Comparison of ENCODE assay signal across 1 cellular context in the genomic region with DNA sequence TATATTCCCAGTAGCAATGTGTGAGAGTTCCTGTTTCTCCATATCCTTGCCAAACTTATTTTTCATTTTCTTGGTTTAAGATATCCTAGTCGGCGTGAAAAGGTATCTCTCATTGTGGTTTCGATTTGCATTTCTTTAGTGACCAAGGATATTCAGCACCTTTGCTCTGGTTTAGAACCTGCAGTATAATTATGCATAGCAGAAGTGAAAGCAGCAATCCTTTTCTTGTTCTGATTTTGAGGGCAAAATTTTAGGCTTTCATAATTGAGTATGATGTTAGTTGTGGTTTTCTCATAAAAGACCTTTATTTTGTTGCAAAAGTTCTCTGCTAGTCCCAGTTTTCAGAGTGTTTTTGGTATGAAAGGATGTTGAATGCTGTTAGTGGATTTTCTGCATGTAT.
TF ChIP-seq lines count a peak whose summit lies in the region.

No MANE protein-coding gene starts in this region.

TF ChIP-seq in GM12878, 131 proteins besides CTCF, POLR2A, EP300 and RAD21 (continued from another document and continues in another):
- TF ChIP-seq RELB (IDR thresholded peaks at IDR 0.05; ENCODE audit: low read depth), result peak; percentile 83
- TF ChIP-seq ZBTB11 (CRISPR knock-in tag; IDR thresholded peaks at IDR 0.05), result no peak
- TF ChIP-seq RCOR1 (conservative IDR thresholded peaks at IDR 0.05; ENCODE audit: low read depth, low read length), result peak; percentile 92
- TF ChIP-seq KDM1A (IDR thresholded peaks at IDR 0.05; ENCODE audit: borderline replicate concordance), result no peak
- TF ChIP-seq CREB1 (IDR thresholded peaks at IDR 0.05; ENCODE audit: low read depth), result 0 out of 2 replicates have a peak, but pooled peaks have one; percentile 39
- no peak for TF ChIP-seq RAD51 (IDR thresholded peaks at IDR 0.05)
- TF ChIP-seq SREBF1 (IDR thresholded peaks at IDR 0.05; ENCODE audit: low read length), result no peak
- peak; percentile 97; the same call in 2 of the 3 replicates for TF ChIP-seq POU2F2 (IDR thresholded peaks at IDR 0.05; ENCODE audit: borderline replicate concordance, low read depth, low read length)
- TF ChIP-seq MTA3 (IDR thresholded peaks at IDR 0.05; ENCODE audit: borderline replicate concordance, low read length), result peak; percentile 68; the same call in 1 of the 2 replicates
- TF ChIP-seq SPI1 (IDR thresholded peaks at IDR 0.05; ENCODE audit: borderline replicate concordance, insufficient read depth, low read depth, low read length), result peak; percentile 93
- TF ChIP-seq ZNF207 (IDR thresholded peaks at IDR 0.05; ENCODE audit: borderline replicate concordance), result no peak
- no peak for TF ChIP-seq RBBP5 (conservative IDR thresholded peaks at IDR 0.05)
- no peak for TF ChIP-seq SMARCA5 (IDR thresholded peaks at IDR 0.05)
- TF ChIP-seq ATF7 (IDR thresholded peaks at IDR 0.05; ENCODE audit: low read depth), result peak; percentile 86
- TF ChIP-seq ASH2L (IDR thresholded peaks at IDR 0.05; ENCODE audit: borderline replicate concordance, low read depth), result no peak
- no peak for TF ChIP-seq POLR2AphosphoS5 (IDR thresholded peaks at IDR 0.05; ENCODE audit: low read length)
- no peak for TF ChIP-seq ZNF384 (IDR thresholded peaks at IDR 0.05; ENCODE audit: borderline replicate concordance, low read depth, low read length)
- peak; percentile 55 for TF ChIP-seq GABPA (IDR thresholded peaks at IDR 0.05; ENCODE audit: low read depth)
- no peak for TF ChIP-seq TARDBP (IDR thresholded peaks at IDR 0.05; ENCODE audit: borderline replicate concordance)
- TF ChIP-seq, protein P1, sequence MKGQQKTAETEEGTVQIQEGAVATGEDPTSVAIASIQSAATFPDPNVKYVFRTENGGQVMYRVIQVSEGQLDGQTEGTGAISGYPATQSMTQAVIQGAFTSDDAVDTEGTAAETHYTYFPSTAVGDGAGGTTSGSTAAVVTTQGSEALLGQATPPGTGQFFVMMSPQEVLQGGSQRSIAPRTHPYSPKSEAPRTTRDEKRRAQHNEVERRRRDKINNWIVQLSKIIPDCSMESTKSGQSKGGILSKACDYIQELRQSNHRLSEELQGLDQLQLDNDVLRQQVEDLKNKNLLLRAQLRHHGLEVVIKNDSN (IDR thresholded peaks at IDR 0.05; ENCODE audit: borderline replicate concordance, extremely low read length, insufficient read depth, low read depth, low read length), result no peak
- TF ChIP-seq, protein P2, sequence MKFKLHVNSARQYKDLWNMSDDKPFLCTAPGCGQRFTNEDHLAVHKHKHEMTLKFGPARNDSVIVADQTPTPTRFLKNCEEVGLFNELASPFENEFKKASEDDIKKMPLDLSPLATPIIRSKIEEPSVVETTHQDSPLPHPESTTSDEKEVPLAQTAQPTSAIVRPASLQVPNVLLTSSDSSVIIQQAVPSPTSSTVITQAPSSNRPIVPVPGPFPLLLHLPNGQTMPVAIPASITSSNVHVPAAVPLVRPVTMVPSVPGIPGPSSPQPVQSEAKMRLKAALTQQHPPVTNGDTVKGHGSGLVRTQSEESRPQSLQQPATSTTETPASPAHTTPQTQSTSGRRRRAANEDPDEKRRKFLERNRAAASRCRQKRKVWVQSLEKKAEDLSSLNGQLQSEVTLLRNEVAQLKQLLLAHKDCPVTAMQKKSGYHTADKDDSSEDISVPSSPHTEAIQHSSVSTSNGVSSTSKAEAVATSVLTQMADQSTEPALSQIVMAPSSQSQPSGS (IDR thresholded peaks at IDR 0.05; ENCODE audit: low read length), result peak; percentile 86
- no peak for TF ChIP-seq TAF1 (IDR thresholded peaks at IDR 0.05; ENCODE audit: borderline replicate concordance, low read depth, low read length)
- peak; percentile 99 for TF ChIP-seq RUNX3 (IDR thresholded peaks at IDR 0.05; ENCODE audit: low read length)
- 0 out of 2 replicates have a peak, but pooled peaks have one; percentile 38 for TF ChIP-seq TCF3 (IDR thresholded peaks at IDR 0.05; ENCODE audit: borderline replicate concordance, insufficient read depth, low read depth, low read length)
- TF ChIP-seq MTA2 (IDR thresholded peaks at IDR 0.05; ENCODE audit: low read depth), result peak; percentile 98
- TF ChIP-seq ZBTB4 (CRISPR knock-in tag; IDR thresholded peaks at IDR 0.05), result no peak
- no peak for TF ChIP-seq ZSCAN29 (IDR thresholded peaks at IDR 0.05)
- TF ChIP-seq, protein P3, sequence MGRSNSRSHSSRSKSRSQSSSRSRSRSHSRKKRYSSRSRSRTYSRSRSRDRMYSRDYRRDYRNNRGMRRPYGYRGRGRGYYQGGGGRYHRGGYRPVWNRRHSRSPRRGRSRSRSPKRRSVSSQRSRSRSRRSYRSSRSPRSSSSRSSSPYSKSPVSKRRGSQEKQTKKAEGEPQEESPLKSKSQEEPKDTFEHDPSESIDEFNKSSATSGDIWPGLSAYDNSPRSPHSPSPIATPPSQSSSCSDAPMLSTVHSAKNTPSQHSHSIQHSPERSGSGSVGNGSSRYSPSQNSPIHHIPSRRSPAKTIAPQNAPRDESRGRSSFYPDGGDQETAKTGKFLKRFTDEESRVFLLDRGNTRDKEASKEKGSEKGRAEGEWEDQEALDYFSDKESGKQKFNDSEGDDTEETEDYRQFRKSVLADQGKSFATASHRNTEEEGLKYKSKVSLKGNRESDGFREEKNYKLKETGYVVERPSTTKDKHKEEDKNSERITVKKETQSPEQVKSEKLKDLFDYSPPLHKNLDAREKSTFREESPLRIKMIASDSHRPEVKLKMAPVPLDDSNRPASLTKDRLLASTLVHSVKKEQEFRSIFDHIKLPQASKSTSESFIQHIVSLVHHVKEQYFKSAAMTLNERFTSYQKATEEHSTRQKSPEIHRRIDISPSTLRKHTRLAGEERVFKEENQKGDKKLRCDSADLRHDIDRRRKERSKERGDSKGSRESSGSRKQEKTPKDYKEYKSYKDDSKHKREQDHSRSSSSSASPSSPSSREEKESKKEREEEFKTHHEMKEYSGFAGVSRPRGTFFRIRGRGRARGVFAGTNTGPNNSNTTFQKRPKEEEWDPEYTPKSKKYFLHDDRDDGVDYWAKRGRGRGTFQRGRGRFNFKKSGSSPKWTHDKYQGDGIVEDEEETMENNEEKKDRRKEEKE (IDR thresholded peaks at IDR 0.05), result no peak
- TF ChIP-seq HDAC2 (IDR thresholded peaks at IDR 0.05), result no peak
- no peak for TF ChIP-seq SMAD1 (IDR thresholded peaks at IDR 0.05; ENCODE audit: low read depth, partially characterized antibody)
- TF ChIP-seq ATF3 (IDR thresholded peaks at IDR 0.05; ENCODE audit: borderline replicate concordance, extremely low read depth, low read depth, low read length), result no peak
- no peak for TF ChIP-seq SIX5 (IDR thresholded peaks at IDR 0.05; ENCODE audit: low read depth, low read length, severe bottlenecking)
- TF ChIP-seq SMC3 (IDR thresholded peaks at IDR 0.05; ENCODE audit: borderline replicate concordance, low read length), result peak; percentile 12; the same call in 1 of the 2 replicates
- no peak for TF ChIP-seq EZH2 (IDR thresholded peaks at IDR 0.05; ENCODE audit: borderline replicate concordance, control insufficient read depth, low read depth, low read length)
- TF ChIP-seq EGR1 (IDR thresholded peaks at IDR 0.05; ENCODE audit: borderline replicate concordance in 1 of 2, low read depth in 2 of 2, low read length in 2 of 2), result no peak
- TF ChIP-seq, protein P4, sequence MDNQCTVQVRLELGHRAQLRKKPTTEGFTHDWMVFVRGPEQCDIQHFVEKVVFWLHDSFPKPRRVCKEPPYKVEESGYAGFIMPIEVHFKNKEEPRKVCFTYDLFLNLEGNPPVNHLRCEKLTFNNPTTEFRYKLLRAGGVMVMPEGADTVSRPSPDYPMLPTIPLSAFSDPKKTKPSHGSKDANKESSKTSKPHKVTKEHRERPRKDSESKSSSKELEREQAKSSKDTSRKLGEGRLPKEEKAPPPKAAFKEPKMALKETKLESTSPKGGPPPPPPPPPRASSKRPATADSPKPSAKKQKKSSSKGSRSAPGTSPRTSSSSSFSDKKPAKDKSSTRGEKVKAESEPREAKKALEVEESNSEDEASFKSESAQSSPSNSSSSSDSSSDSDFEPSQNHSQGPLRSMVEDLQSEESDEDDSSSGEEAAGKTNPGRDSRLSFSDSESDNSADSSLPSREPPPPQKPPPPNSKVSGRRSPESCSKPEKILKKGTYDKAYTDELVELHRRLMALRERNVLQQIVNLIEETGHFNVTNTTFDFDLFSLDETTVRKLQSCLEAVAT (IDR thresholded peaks at IDR 0.05), result peak; percentile 71; the same call in 1 of the 2 replicates
- no peak for TF ChIP-seq BRCA1 (IDR thresholded peaks at IDR 0.05; ENCODE audit: low read depth, low read length)
- no peak for TF ChIP-seq E4F1 (IDR thresholded peaks at IDR 0.05; ENCODE audit: borderline replicate concordance, partially characterized antibody)
- TF ChIP-seq PAX5 (IDR thresholded peaks at IDR 0.05; ENCODE audit: borderline replicate concordance, low read depth, low read length), result peak; percentile 86
- TF ChIP-seq NFIC (IDR thresholded peaks at IDR 0.05; ENCODE audit: low read depth, low read length), result peak; percentile 95
